8 cellular contexts compared by ENCODE assay signal in the genomic region with DNA sequence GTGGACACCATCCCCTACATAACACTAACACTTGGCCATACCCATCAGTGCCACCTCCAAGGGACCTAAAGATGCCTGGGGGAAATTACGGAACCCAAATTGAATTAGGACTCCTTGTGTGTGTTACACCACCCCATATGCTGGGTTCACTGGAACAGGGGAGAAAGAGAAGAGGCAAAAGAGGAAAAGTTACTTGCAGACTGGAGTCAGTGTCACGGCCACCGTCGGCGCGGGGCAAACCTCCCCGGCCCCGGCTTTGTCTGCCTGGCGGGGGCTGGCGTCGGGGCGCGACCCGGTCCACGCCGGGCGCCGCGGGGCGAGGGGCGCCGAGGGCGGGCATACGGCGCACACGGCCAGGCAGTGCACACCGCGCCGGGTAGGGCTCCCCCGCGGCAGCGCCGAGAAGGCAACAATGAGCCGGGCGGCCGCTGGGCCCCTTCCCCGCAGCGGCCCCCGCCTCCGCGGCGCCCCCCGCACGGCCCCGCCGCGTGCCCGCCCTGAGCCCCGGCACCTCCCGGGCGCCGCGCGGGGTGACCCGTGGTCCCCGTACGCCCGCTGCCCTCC.
DNase-seq lines count a peak whose midpoint lies in the region; ATAC-seq lines count a peak whose summit lies in the region.

No MANE protein-coding gene starts in this region.

- DNase-seq in activated naive CD4-positive, alpha-beta T cell treated with anti-CD3 and anti-CD28 coated beads, Interleukin-2, amount 10 ng/mL, durations not matched to agents 7 days and 5 days, result peak; percentile 33
- DNase-seq in left ventricle myocardium superior (peak; percentile 46), sciatic nerve (ENCODE audit: low spot score) (no peak), NCI-H1048 (lab: John Stamatoyannopoulos, UW) (no peak), NCI-H1092 treated with DMSO at 0.1 percent for 48 hours (lab: John Stamatoyannopoulos, UW) (no peak)

- peaks cover 40% of the 10 kb centered on the region for H3K36me3 Mint-ChIP-seq in activated naive CD4-positive, alpha-beta T cell treated with anti-CD3 and anti-CD28 coated beads, Interleukin-2, amount 10 ng/mL, durations not matched to agents 7 days and 5 days

- peak overlapping the region; percentile 74 to 98 (median 93) for H3K27ac ChIP-seq in BLaER1 treated with 17β-estradiol and CSF1 and Interleukin-3, amounts not matched to agents 10 nM and 100 nM
- no peak overlapping the region for H3K27ac ChIP-seq in HUES48 (ENCODE audit: low read depth, low read length)

- CTCF ChIA-PET in activated naive CD4-positive, alpha-beta T cell treated with anti-CD3 and anti-CD28 coated beads, Interleukin-2, amount 10 ng/mL, durations not matched to agents 7 days and 5 days (lab: Charles Lee), result no interaction called here

- peaks cover 3% of the 10 kb centered on the region for H3K9me3 Mint-ChIP-seq in activated naive CD4-positive, alpha-beta T cell treated with anti-CD3 and anti-CD28 coated beads, Interleukin-2, amount 10 ng/mL, durations not matched to agents 7 days and 5 days

- peak overlapping the region; percentile 81 to 93 (median 89) for H3K4me2 ChIP-seq in BLaER1 treated with 17β-estradiol and CSF1 and Interleukin-3, amounts not matched to agents 10 nM and 100 nM

- peak overlapping the region; percentile 89 for H3K4me3 Mint-ChIP-seq in activated naive CD4-positive, alpha-beta T cell treated with anti-CD3 and anti-CD28 coated beads, Interleukin-2, amount 10 ng/mL, durations not matched to agents 7 days and 5 days

- H3K4me1 ChIP-seq in BLaER1 treated with 17β-estradiol and CSF1 and Interleukin-3, amounts not matched to agents 10 nM and 100 nM, result peaks cover 55 to 73% (median 64%) of the 10 kb centered on the region in 10 experiments
- peaks cover 24% of the 10 kb centered on the region for H3K4me1 ChIP-seq in HUES48 (ENCODE audit: control insufficient read depth, insufficient read depth, low read length)

- peak overlapping the region; percentile 79 to 99 (median 94) for H3K4me3 ChIP-seq in BLaER1 treated with 17β-estradiol and CSF1 and Interleukin-3, amounts not matched to agents 10 nM and 100 nM
- H3K4me3 ChIP-seq in HUES48 (ENCODE audit: low read depth, low read length), result peak overlapping the region; percentile 83

- peaks cover 59% of the 10 kb centered on the region for H3K4me1 Mint-ChIP-seq in activated naive CD4-positive, alpha-beta T cell treated with anti-CD3 and anti-CD28 coated beads, Interleukin-2, amount 10 ng/mL, durations not matched to agents 7 days and 5 days

- peaks cover 7 to 48% (median 43%) of the 10 kb centered on the region in 11 experiments; a peak in 21 of 22 replicates for H3K36me3 ChIP-seq in BLaER1 treated with 17β-estradiol and CSF1 and Interleukin-3, amounts not matched to agents 10 nM and 100 nM
- H3K36me3 ChIP-seq in HUES48 (ENCODE audit: control insufficient read depth, insufficient read depth, low read length), result peaks cover 8% of the 10 kb centered on the region

- ATAC-seq in GM19328 (IDR thresholded peaks at IDR 0.05; ENCODE audit: unreplicated experiment) (peak; percentile 11), left ventricle myocardium superior (no peak), sciatic nerve (peak; percentile 14)

- H3K27me3 Mint-ChIP-seq in activated naive CD4-positive, alpha-beta T cell treated with anti-CD3 and anti-CD28 coated beads, Interleukin-2, amount 10 ng/mL, durations not matched to agents 7 days and 5 days, result no peaks in the 10 kb centered on the region

- H3K9ac ChIP-seq in BLaER1 treated with 17β-estradiol and CSF1 and Interleukin-3, amounts not matched to agents 10 nM and 100 nM, result peak overlapping the region; percentile 93 to 99 (median 96)
- peak overlapping the region; percentile 57; the same call in 1 of the 2 replicates for H3K9ac ChIP-seq in HUES48 (ENCODE audit: low read depth, low read length)

- H4K20me1 ChIP-seq in BLaER1 treated with 17β-estradiol and CSF1 and Interleukin-3, amounts not matched to agents 10 nM and 100 nM, result peaks cover 10 to 55% (median 53%) of the 10 kb centered on the region in 11 experiments; a peak in 21 of 22 replicates

- peaks cover 0 to 12% (median 0%) of the 10 kb centered on the region in 11 experiments; a peak in 4 of 22 replicates for H3K9me3 ChIP-seq in BLaER1 treated with 17β-estradiol and CSF1 and Interleukin-3, amounts not matched to agents 10 nM and 100 nM (replicated peaks in 1 of 11)
- H3K9me3 ChIP-seq in HUES48 (ENCODE audit: control insufficient read depth, insufficient read depth, low read length), result no peaks in the 10 kb centered on the region

- H3K27me3 ChIP-seq in BLaER1 treated with 17β-estradiol and CSF1 and Interleukin-3, amounts not matched to agents 10 nM and 100 nM, result no peaks in the 10 kb centered on the region
- H3K27me3 ChIP-seq in HUES48 (ENCODE audit: control insufficient read depth, insufficient read depth, low read length), result peaks cover 26% of the 10 kb centered on the region

- H3K27ac Mint-ChIP-seq in activated naive CD4-positive, alpha-beta T cell treated with anti-CD3 and anti-CD28 coated beads, Interleukin-2, amount 10 ng/mL, durations not matched to agents 7 days and 5 days, result peak overlapping the region; percentile 90

- intact Hi-C loops in left ventricle myocardium superior (cut with micrococcal nuclease) (no loop called here), sciatic nerve (cut with DNase I) (no loop called here)

Comparison
In these comparisons a context has a peak if more than half of its experiments do, and no peak if none do; other contexts are left out.
1. DNase-seq: peak in activated naive CD4-positive, alpha-beta T cell treated with anti-CD3 and anti-CD28 coated beads, Interleukin-2, amount 10 ng/mL, durations not matched to agents 7 days and 5 days (single experiment) and left ventricle myocardium superior (single experiment); none in sciatic nerve (single experiment), NCI-H1048 (single experiment) and NCI-H1092 treated with DMSO at 0.1 percent for 48 hours (single experiment).